In genomic region chr19:51327066-51327985, GRCh38 we compare ENCODE assay signal across 8 cellular contexts. TPM values are rescaled to one million over a fixed set of nuclear protein-coding genes. Genes with fewer than 3 reads are reported as not detected.
DNase-seq lines count a peak whose midpoint lies in the region; ATAC-seq and TF ChIP-seq lines count a peak whose summit lies in the region.

No MANE protein-coding gene starts in this region.

- H3K27me3 ChIP-seq in gastroesophageal sphincter (peaks cover 93% of the 10 kb centered on the region), smooth muscle cell (ENCODE audit: low read depth) (no peaks in the 10 kb centered on the region)

- WGBS in gastroesophageal sphincter (ENCODE audit: low coverage in 1 of 2), 2 donors = 3% methylated on average over 5 of the region's 74 CpGs; no CpG with 5 or more reads in 1 of the 2 donors
- 39% methylated on average over 42 of the region's 74 CpGs for WGBS in smooth muscle cell (ENCODE audit: low lambda C conversion rate)

- H3K9me3 ChIP-seq in gastroesophageal sphincter = peaks cover 0 to 7% (median 0%) of the 10 kb centered on the region in 3 donors
- H3K9me3 ChIP-seq in smooth muscle cell (replicated peaks; ENCODE audit: low read depth) = no peaks in the 10 kb centered on the region

- peak overlapping the region; percentile 77 for H3K4me2 ChIP-seq in smooth muscle cell

- ATAC-seq in gastroesophageal sphincter (peak; percentile 43), GM19463 (IDR thresholded peaks at IDR 0.05; ENCODE audit: unreplicated experiment) (no peak)

- H3F3A ChIP-seq in smooth muscle cell (ENCODE audit: low read depth) = no peaks in the 10 kb centered on the region

- H4K20me1 ChIP-seq in smooth muscle cell (ENCODE audit: low read depth) = no peaks in the 10 kb centered on the region

- no peak for TF ChIP-seq POLR2A in gastroesophageal sphincter (IDR thresholded peaks at IDR 0.05)

- TF ChIP-seq EP300 in gastroesophageal sphincter (IDR thresholded peaks at IDR 0.05) = no peak

- no peak overlapping the region for H3K27ac ChIP-seq in gastroesophageal sphincter
- H3K27ac ChIP-seq in smooth muscle cell (ENCODE audit: low read depth) = no peak overlapping the region

- peaks cover 0 to 25% of the 10 kb centered on the region in 2 donors for H3K36me3 ChIP-seq in gastroesophageal sphincter
- no peaks in the 10 kb centered on the region for H3K36me3 ChIP-seq in smooth muscle cell (ENCODE audit: low read depth)

- CTCF ChIA-PET in AG04449 (lab: Yijun Ruan, JAX) = interaction anchor here (1.1 to 1.2 kb wide), 2 partner anchors 11 to 12 kb away, joined by 3 read pairs; no protein-coding TSS in a partner anchor

- POLR2A ChIA-PET in AG04449 (lab: Yijun Ruan, JAX) = no interaction called here

- no peak overlapping the region; the same call in 1 of the 2 replicates for H3K4me3 ChIP-seq in AG04449 (ENCODE audit: low read depth, low read length)
- H3K4me3 ChIP-seq in gastroesophageal sphincter = peak overlapping the region in 1 of 2 donors; percentile 20
- H3K4me3 ChIP-seq in smooth muscle cell = peak overlapping the region; percentile 25

- no peak overlapping the region for H3K9ac ChIP-seq in smooth muscle cell (ENCODE audit: low read depth)

- no peak overlapping the region for H2AFZ ChIP-seq in smooth muscle cell (ENCODE audit: low read depth)

- peak; percentile 10 for TF ChIP-seq CTCF in AG04449 (IDR thresholded peaks at IDR 0.05; ENCODE audit: insufficient read depth, low read length, missing control alignments)
- TF ChIP-seq CTCF in gastroesophageal sphincter (IDR thresholded peaks at IDR 0.05) = no peak
- TF ChIP-seq CTCF in smooth muscle cell (IDR thresholded peaks at IDR 0.05; ENCODE audit: borderline replicate concordance, insufficient read depth, poor library complexity, severe bottlenecking) = no peak

- DNase-seq in AG04449 (ENCODE audit: low read depth, low spot score) (no peak), LHCN-M2 (ENCODE audit: low read depth) (peak; percentile 15), activated T-cell treated with anti-CD3 and anti-CD28 coated beads for 1 hour (ENCODE audit: low read depth) (peak; percentile 28), smooth muscle cell (lab: John Stamatoyannopoulos, UW; ENCODE audit: unreplicated experiment) (no peak), NCI-H2107 treated with DMSO at 0.1 percent for 48 hours (lab: John Stamatoyannopoulos, UW; ENCODE audit: unreplicated experiment) (no peak), NK-92 (lab: John Stamatoyannopoulos, UW; ENCODE audit: unreplicated experiment) (no peak)

- no peaks in the 10 kb centered on the region for H3K79me2 ChIP-seq in smooth muscle cell (ENCODE audit: low read depth)

- H3K4me1 ChIP-seq in gastroesophageal sphincter (peaks cover 0 to 13% (median 0%) of the 10 kb centered on the region in 3 donors), smooth muscle cell (ENCODE audit: low read depth) (no peaks in the 10 kb centered on the region)

RNA-seq across cellular contexts. Expression of gene VSIG10L, which starts 14.6 kb away (rescaled TPM):
- total RNA-seq in LHCN-M2 (2014; rRNA removed) (0.77 and 1.2 TPM in 2 replicates), gastroesophageal sphincter (1 to 10 TPM; 1.5 to 3.6 (median 2.5) TPM), smooth muscle cell (0.63 and 2.2 TPM in 2 replicates)
- 1.5 TPM for polyA plus RNA-seq in LHCN-M2 (2012)
- polyA plus RNA-seq in smooth muscle cell = 2.5 and 4.2 TPM in 2 replicates

RNA-seq across cellular contexts. Expression of gene IGLON5, which starts 15.9 kb away (rescaled TPM):
- not detected in 2 replicates for total RNA-seq in LHCN-M2 (2014; rRNA removed)
- 0.02 TPM for polyA plus RNA-seq in LHCN-M2 (2012)
- total RNA-seq in gastroesophageal sphincter = not detected
- total RNA-seq in smooth muscle cell = 3.5 and 4.6 TPM in 2 replicates
- polyA plus RNA-seq in smooth muscle cell = 3.4 and 3.8 TPM in 2 replicates

RNA-seq across cellular contexts. Expression of gene ETFB, which starts 38.9 kb away (rescaled TPM):
- total RNA-seq in LHCN-M2 (2014; rRNA removed) (93.4 and 100 TPM in 2 replicates), gastroesophageal sphincter (100 to 1,000 TPM in 2 of 4 donors, 10 to 100 TPM in 2; 96.2 to 136 (median 103) TPM), smooth muscle cell (38.0 and 51.1 TPM in 2 replicates)
- 195 TPM for polyA plus RNA-seq in LHCN-M2 (2012)
- polyA plus RNA-seq in smooth muscle cell = 94.5 and 108 TPM in 2 replicates

RNA-seq across cellular contexts. Expression of gene CLDND2, which starts 41.5 kb away (rescaled TPM):
- total RNA-seq in LHCN-M2 (2014; rRNA removed) (not detected in 2 replicates), gastroesophageal sphincter (not detected), smooth muscle cell (not detected in 2 replicates)
- 2.1 TPM for polyA plus RNA-seq in LHCN-M2 (2012)
- polyA plus RNA-seq in smooth muscle cell = 1.4 TPM in 1 of 2 replicates, not detected in the other

RNA-seq across cellular contexts. Expression of gene NKG7, which starts 45.1 kb away (rescaled TPM):
- total RNA-seq in LHCN-M2 (2014; rRNA removed) (not detected in 2 replicates), gastroesophageal sphincter (1 to 10 TPM in 1 of 4 donors, under 1 TPM in 2, not detected in 1; 0.58 to 2.0 (median 0.67) TPM), smooth muscle cell (not detected in 2 replicates)
- polyA plus RNA-seq in LHCN-M2 (2012) = not detected
- not detected in 2 replicates for polyA plus RNA-seq in smooth muscle cell

Comparison
In these comparisons a context has a peak if more than half of its experiments do, and no peak if none do; other contexts are left out.
1. DNase-seq: peak in LHCN-M2 (single experiment) and activated T-cell treated with anti-CD3 and anti-CD28 coated beads for 1 hour (single experiment); none in AG04449 (single experiment), smooth muscle cell (single experiment), NCI-H2107 treated with DMSO at 0.1 percent for 48 hours (single experiment) and NK-92 (single experiment).